23 cellular contexts compared by ENCODE assay signal in genomic region chr22:32333141-32333768, GRCh38. TPM values are rescaled to one million over a fixed set of nuclear protein-coding genes. Genes with fewer than 3 reads are reported as not detected.
A peak's percentile ranks its signal among the peaks of the same experiment; 100 is the strongest.
DNase-seq lines count a peak whose midpoint lies in the region; ATAC-seq, FAIRE-seq and TF ChIP-seq lines count a peak whose summit lies in the region.
"Had no signal": no experiment of that assay in that cellular context is flagged by ENCODE, and none has a peak within 500 bp of the region (broad histone marks: within the 10 kb centered on the region; RNA-seq: fewer than 3 reads in every experiment).

No MANE protein-coding gene starts in this region.

- in situ Hi-C loops in HepG2 (cut with HindIII; ENCODE audit: extremely low pct_ligation_motif_present, low pct_unique_long_range_greater_than_20kb), result no loop called here

- ATAC-seq in sciatic nerve, result no peak
- ATAC-seq in HepG2, result no peak
- no peak for ATAC-seq in GM18498 (IDR thresholded peaks at IDR 0.05; ENCODE audit: unreplicated experiment)
- ATAC-seq: CD8-positive, alpha-beta T cell; GM23338; PC-3 had no signal

- peak; percentile 2 for DNase-seq in activated CD4-positive, alpha-beta T cell treated with anti-CD3 and anti-CD28 coated beads for 1 hour
- no peak for DNase-seq in activated CD4-positive, alpha-beta T cell treated with anti-CD3 and anti-CD28 coated beads, Interleukin-2, amount 10 ng/mL, durations not matched to agents 24 days and 14 days
- DNase-seq in endodermal cell (peak; percentile 26), sciatic nerve (ENCODE audit: low spot score) (peak; percentile 31), HepG2 (ENCODE audit: low spot score) (no peak), NCI-H1436 (lab: John Stamatoyannopoulos, UW) (no peak)
- DNase-seq: 8988T, DMS79, HFFc6, NCI-H1048, NCI-H146, NCI-H2081, NCI-H510A, NCI-H774, PC-3 had no signal

- no peaks in the 10 kb centered on the region for H3K4me1 Mint-ChIP-seq in activated CD4-positive, alpha-beta T cell treated with anti-CD3 and anti-CD28 coated beads, Interleukin-2, amount 10 ng/mL, durations not matched to agents 24 days and 14 days
- peaks cover 7% of the 10 kb centered on the region for H3K4me1 Mint-ChIP-seq in endodermal cell

- no peak overlapping the region for H3K4me3 Mint-ChIP-seq in activated CD4-positive, alpha-beta T cell treated with anti-CD3 and anti-CD28 coated beads, Interleukin-2, amount 10 ng/mL, durations not matched to agents 24 days and 14 days
- no peak overlapping the region for H3K4me3 Mint-ChIP-seq in endodermal cell
- H3K4me3 Mint-ChIP-seq: CD8-positive, alpha-beta T cell; GM23338; HFFc6 had no signal

- H2AFZ ChIP-seq in HepG2 (ENCODE audit: low read length), result no peak overlapping the region
- H2AFZ ChIP-seq: GM23338 had no signal

- no peak for TF ChIP-seq POLR2A in HepG2 (IDR thresholded peaks at IDR 0.05; ENCODE audit: insufficient read depth in 1 of 2, low read depth in 2 of 2, low read length in 2 of 2)

- H3K9me3 Mint-ChIP-seq in activated CD4-positive, alpha-beta T cell treated with anti-CD3 and anti-CD28 coated beads, Interleukin-2, amount 10 ng/mL, durations not matched to agents 24 days and 14 days, result no peaks in the 10 kb centered on the region
- no peaks in the 10 kb centered on the region for H3K9me3 Mint-ChIP-seq in endodermal cell
- H3K9me3 Mint-ChIP-seq: CD8-positive, alpha-beta T cell; GM23338; HFFc6 had no signal

- H3K27ac ChIP-seq in HEK293 (ENCODE audit: extremely low read depth, low read depth, low read length), result no peak overlapping the region
- H3K27ac ChIP-seq in endodermal cell (ENCODE audit: low read depth, low read length), result no peak overlapping the region
- H3K27ac ChIP-seq in HepG2 (ENCODE audit: extremely low read length, insufficient read depth, low read length), result no peak overlapping the region
- H3K27ac ChIP-seq: KMS-11 had no signal

- 87 to 98% methylated on average over 6 to 9 of the region's 10 CpGs for WGBS in endodermal cell (ENCODE audit: insufficient coverage in 1 of 2, insufficient read length in 1 of 2), 2 experiments
- WGBS in HepG2 (ENCODE audit: low lambda C conversion rate), result 26% methylated on average over 7 of the region's 10 CpGs

- no peak overlapping the region for H3K27ac Mint-ChIP-seq in activated CD4-positive, alpha-beta T cell treated with anti-CD3 and anti-CD28 coated beads, Interleukin-2, amount 10 ng/mL, durations not matched to agents 24 days and 14 days
- no peak overlapping the region for H3K27ac Mint-ChIP-seq in endodermal cell
- H3K27ac Mint-ChIP-seq: CD8-positive, alpha-beta T cell; HFFc6 had no signal

- TF ChIP-seq RAD21 in HepG2 (CRISPR knock-in tag; IDR thresholded peaks at IDR 0.05), result no peak

- H3K9ac ChIP-seq in endodermal cell (ENCODE audit: extremely low read depth, low read length, poor library complexity, severe bottlenecking), result no peak overlapping the region
- no peak overlapping the region for H3K9ac ChIP-seq in HepG2 (ENCODE audit: insufficient read depth, low read depth, low read length)
- H3K9ac ChIP-seq: KMS-11 had no signal

- no peaks in the 10 kb centered on the region for H3K36me3 Mint-ChIP-seq in activated CD4-positive, alpha-beta T cell treated with anti-CD3 and anti-CD28 coated beads, Interleukin-2, amount 10 ng/mL, durations not matched to agents 24 days and 14 days (ENCODE audit: low read depth)
- H3K36me3 Mint-ChIP-seq in endodermal cell (ENCODE audit: low read depth), result no peaks in the 10 kb centered on the region
- H3K36me3 Mint-ChIP-seq: CD8-positive, alpha-beta T cell had no signal

- CTCF ChIA-PET in HEK293 (lab: Yijun Ruan, JAX) (no interaction called here), HepG2 (lab: Yijun Ruan, JAX; ENCODE audit: low intra/inter-chr PET ratio, low total read pairs) (no interaction called here)

- H3K36me3 ChIP-seq in HEK293 (ENCODE audit: control insufficient read depth in 2 of 2, insufficient read depth in 1 of 2, low read length in 2 of 2) (no peaks in the 10 kb centered on the region), endodermal cell (ENCODE audit: control insufficient read depth, insufficient read depth, low read length) (no peaks in the 10 kb centered on the region), HepG2 (replicated peaks in 1 of 2; ENCODE audit: control insufficient read depth in 1 of 2, insufficient read depth in 2 of 2, low read length in 2 of 2) (no peaks in the 10 kb centered on the region)

- no peak for TF ChIP-seq CTCF in HEK293 (tag by site-specific recombination; IDR thresholded peaks at IDR 0.05)
- no peak for TF ChIP-seq CTCF in endodermal cell (conservative IDR thresholded peaks at IDR 0.05)
- TF ChIP-seq CTCF in HepG2 (CRISPR knock-in tag; IDR thresholded peaks at IDR 0.05), result no peak

- H3K79me2 ChIP-seq in HepG2 (ENCODE audit: insufficient read depth, low read length), result no peaks in the 10 kb centered on the region

- no peaks in the 10 kb centered on the region for H3K4me1 ChIP-seq in HEK293 (ENCODE audit: control insufficient read depth, insufficient read depth, low read length)
- H3K4me1 ChIP-seq in endodermal cell (ENCODE audit: control insufficient read depth, insufficient read depth, low read length), result peaks cover 3% of the 10 kb centered on the region
- H3K4me1 ChIP-seq in HepG2 (ENCODE audit: insufficient read depth, low read length), result no peaks in the 10 kb centered on the region

- no TSS peak for BruUV-seq in HepG2 (replicated peaks; lab: Mats Ljungman, UMichigan)

- H3K9me3 ChIP-seq in HEK293 (ENCODE audit: control insufficient read depth, insufficient read depth, low read depth, low read length) (no peaks in the 10 kb centered on the region), endodermal cell (ENCODE audit: control insufficient read depth, low read length) (no peaks in the 10 kb centered on the region), HepG2 (ENCODE audit: low read length) (no peaks in the 10 kb centered on the region)

- H3K4me3 ChIP-seq in HEK293 (ENCODE audit: low read depth, low read length), result no peak overlapping the region
- H3K4me3 ChIP-seq in endodermal cell (ENCODE audit: low read length), result no peak overlapping the region
- no peak overlapping the region for H3K4me3 ChIP-seq in HepG2 (replicated peaks in 1 of 3; ENCODE audit: insufficient read depth in 1 of 3, low read depth in 2 of 3, low read length in 3 of 3)
- H3K4me3 ChIP-seq: GM23338 had no signal

- H3K27me3 Mint-ChIP-seq in activated CD4-positive, alpha-beta T cell treated with anti-CD3 and anti-CD28 coated beads, Interleukin-2, amount 10 ng/mL, durations not matched to agents 24 days and 14 days, result peaks cover 3% of the 10 kb centered on the region
- H3K27me3 Mint-ChIP-seq in endodermal cell (ENCODE audit: insufficient read depth), result peaks cover 4% of the 10 kb centered on the region

- no peaks in the 10 kb centered on the region for H4K20me1 ChIP-seq in HepG2 (ENCODE audit: insufficient read depth, low read length)

- no peak for FAIRE-seq in HepG2 (lab: Jason Lieb, UNC)
- FAIRE-seq: D721Med had no signal

- intact Hi-C loops in activated CD4-positive, alpha-beta T cell treated with anti-CD3 and anti-CD28 coated beads, Interleukin-2, amount 10 ng/mL, durations not matched to agents 24 days and 14 days (cut with micrococcal nuclease), result no loop called here
- intact Hi-C loops in sciatic nerve (cut with DNase I) (no loop called here), HepG2 (cut with micrococcal nuclease; ENCODE audit: unreplicated experiment) (no loop called here)

- TF ChIP-seq EP300 in HepG2 (IDR thresholded peaks at IDR 0.05; ENCODE audit: low read depth in 2 of 2, low read length in 2 of 2), result no peak
- TF ChIP-seq EP300 in HepG2 (CRISPR knock-in tag; IDR thresholded peaks at IDR 0.05; ENCODE audit: borderline replicate concordance), result no peak

- H3K4me2 ChIP-seq in HepG2 (ENCODE audit: low read depth, low read length), result no peak overlapping the region
- H3K4me2 ChIP-seq: GM23338, KMS-11 had no signal

- POLR2A ChIA-PET in HEK293 (lab: Yijun Ruan, JAX) (no interaction called here), HepG2 (lab: Yijun Ruan, JAX) (no interaction called here)

- H3K27me3 ChIP-seq in endodermal cell (ENCODE audit: control insufficient read depth, insufficient read depth, low read length, poor library complexity, severe bottlenecking) (no peaks in the 10 kb centered on the region), HepG2 (ENCODE audit: control insufficient read depth in 1 of 2, insufficient read depth in 2 of 2, low read length in 2 of 2) (peaks cover 4 to 12% of the 10 kb centered on the region in 2 experiments; a peak in 2 of 5 replicates)

TF ChIP-seq in HEK293, 187 proteins besides CTCF, POLR2A, EP300 and RAD21:
- TF ChIP-seq ZFP3 (tag by site-specific recombination; IDR thresholded peaks at IDR 0.05; ENCODE audit: low read depth), result peak; percentile 69
- no peak for TF ChIP-seq ZNF768 (tag by site-specific recombination; IDR thresholded peaks at IDR 0.05)

TF ChIP-seq in HepG2, 621 proteins besides CTCF, POLR2A, EP300 and RAD21 (continues in another document):
- TF ChIP-seq PHB2 (IDR thresholded peaks at IDR 0.05; ENCODE audit: partially characterized antibody), result no peak

RNA-seq across cellular contexts. Expression of gene RFPL3, which starts 24.4 kb away (rescaled TPM):
- total RNA-seq in activated CD4-positive, alpha-beta T cell treated with anti-CD3 and anti-CD28 coated beads, Interleukin-2, amount 10 ng/mL, durations not matched to agents 24 days and 14 days, result not detected in 2 replicates
- total RNA-seq in endodermal cell, result not detected
- not detected for polyA plus RNA-seq in endodermal cell (2013, experiment 1 of 2)
- not detected for polyA plus RNA-seq in endodermal cell (2013, experiment 2 of 2)
- total RNA-seq in sciatic nerve, result not detected
- not detected in 2 replicates for total RNA-seq in HepG2 (2016; rRNA removed; fragmentation: Illumina TruSeq; extraction: Trizol)
- total RNA-seq in HepG2 (2016; cell fraction: cytosol; rRNA removed; fragmentation: Illumina TruSeq; extraction: Trizol; ENCODE audit: low read depth), result not detected in 2 replicates
- not detected in 2 replicates for total RNA-seq in HepG2 (2016; cell fraction: insoluble cytoplasmic fraction; rRNA removed; fragmentation: Illumina TruSeq; extraction: Trizol)
- total RNA-seq in HepG2 (2016; cell fraction: membrane; rRNA removed; fragmentation: Illumina TruSeq; extraction: Trizol), result not detected in 2 replicates
- not detected in 2 replicates for total RNA-seq in HepG2 (2016; cell fraction: nucleus; rRNA removed; fragmentation: Illumina TruSeq; extraction: Trizol)
- not detected in 2 replicates for polyA plus RNA-seq in HepG2 (2011; rRNA removed)
- polyA plus RNA-seq in HepG2 (2011; cell fraction: cytosol; rRNA removed), result not detected in 2 replicates
- polyA plus RNA-seq in HepG2 (2011; cell fraction: nucleus; rRNA removed), result not detected in 2 replicates
- not detected in 2 replicates for polyA plus RNA-seq in HepG2 (2012)
- polyA plus RNA-seq in HepG2 (2016; cell fraction: cytosol; fragmentation: Illumina TruSeq; extraction: Trizol; ENCODE audit: low read depth), result not detected in 2 replicates
- polyA plus RNA-seq in HepG2 (2016; cell fraction: insoluble cytoplasmic fraction; fragmentation: Illumina TruSeq; extraction: Trizol; ENCODE audit: low read depth), result not detected in 2 replicates
- not detected in 2 replicates for polyA plus RNA-seq in HepG2 (2016; cell fraction: membrane; fragmentation: Illumina TruSeq; extraction: Trizol; ENCODE audit: low read depth)
- polyA plus RNA-seq in HepG2 (2016; cell fraction: nucleus; fragmentation: Illumina TruSeq; extraction: Trizol; ENCODE audit: insufficient read depth, low read depth), result not detected in 2 replicates
- not detected in 2 replicates for polyA minus RNA-seq in HepG2 (2011; rRNA and poly(A)+ RNA removed; ENCODE audit: low replicate concordance)
- not detected in 2 replicates for polyA minus RNA-seq in HepG2 (2011; cell fraction: cytosol; rRNA and poly(A)+ RNA removed)
- polyA minus RNA-seq in HepG2 (2011; cell fraction: nucleus; rRNA and poly(A)+ RNA removed), result not detected in 2 replicates
- total RNA-seq: CD8-positive, alpha-beta T cell; GM23338; HFFc6; MCF 10A; PC-3 had no signal
- polyA plus RNA-seq: BJ, GM23338 had no signal

Comparison
In these comparisons a context has a peak if more than half of its experiments do, and no peak if none do; other contexts are left out.
1. DNase-seq: peak in activated CD4-positive, alpha-beta T cell treated with anti-CD3 and anti-CD28 coated beads for 1 hour (single experiment), endodermal cell (single experiment) and sciatic nerve (single experiment); none in activated CD4-positive, alpha-beta T cell treated with anti-CD3 and anti-CD28 coated beads, Interleukin-2, amount 10 ng/mL, durations not matched to agents 24 days and 14 days (single experiment), HepG2 (single experiment) and NCI-H1436 (single experiment).